ENCODE assay signal across 8 cellular contexts in the genomic region with DNA sequence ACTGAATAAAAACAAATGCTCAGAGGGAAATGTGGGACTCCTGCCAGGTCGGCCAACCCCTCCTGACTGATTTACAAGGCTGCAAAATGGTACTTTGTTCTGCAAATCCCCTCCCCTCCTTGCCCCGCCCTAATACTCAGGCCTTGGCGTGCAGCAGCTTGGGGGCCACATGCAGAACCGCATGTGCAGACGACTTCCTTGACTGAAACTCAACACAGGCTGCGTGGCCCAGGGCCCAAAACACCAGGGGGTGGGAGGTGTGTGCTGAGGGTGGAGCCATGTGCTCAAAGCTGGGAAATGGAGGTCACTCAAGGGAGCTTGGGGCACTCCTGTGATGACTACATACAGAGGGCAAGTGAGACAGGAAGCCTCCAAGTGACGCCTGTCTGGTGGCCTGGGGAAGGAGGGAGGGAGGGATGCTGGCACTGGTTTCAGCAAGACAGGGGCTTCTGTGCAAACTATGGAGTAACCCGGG.
A peak's percentile ranks its signal among the peaks of the same experiment; 100 is the strongest.
DNase-seq lines count a peak whose midpoint lies in the region; ATAC-seq and TF ChIP-seq lines count a peak whose summit lies in the region.

No MANE protein-coding gene starts in this region.

- POLR2A ChIA-PET in AG04450 (lab: Yijun Ruan, JAX), result interaction anchor here (1.2 kb wide), 1 partner anchor 48 kb away, joined by 4 read pairs; no protein-coding TSS in a partner anchor
- POLR2A ChIA-PET in OCI-LY7 (lab: Charles Lee), result interaction anchor here (0.8 kb wide), 1 partner anchor 1447 kb away, joined by 3 read pairs; no protein-coding TSS in a partner anchor
- POLR2A ChIA-PET in Caco-2 (lab: Charles Lee), result no interaction called here

- H4K20me1 ChIP-seq in GM23248 (ENCODE audit: insufficient read depth), result no peaks in the 10 kb centered on the region
- H4K20me1 ChIP-seq in OCI-LY7 (ENCODE audit: insufficient read depth, low read length), result peaks cover 7% of the 10 kb centered on the region

- H3K9ac ChIP-seq in GM23248 (peak overlapping the region; percentile 76), skeletal muscle tissue (ENCODE audit: low read depth in 1 of 3, low read length in 3 of 3) (peak overlapping the region; percentile 60 to 80 (median 74))

- intact Hi-C loops in OCI-LY7 (cut with micrococcal nuclease; ENCODE audit: unreplicated experiment) (no loop called here), left ventricle myocardium inferior (cut with micrococcal nuclease) (no loop called here), Caco-2 (cut with micrococcal nuclease; ENCODE audit: unreplicated experiment) (no loop called here)

- H3K4me1 ChIP-seq in GM23248 (ENCODE audit: insufficient read depth) (peaks cover 17% of the 10 kb centered on the region), OCI-LY7 (ENCODE audit: insufficient read depth, low read length, poor library complexity, severe bottlenecking) (peaks cover 16% of the 10 kb centered on the region), left ventricle myocardium inferior (peaks cover 84% of the 10 kb centered on the region), skeletal muscle tissue (ENCODE audit: control insufficient read depth in 3 of 3, insufficient read depth in 3 of 3, low read length in 3 of 3) (peaks cover 68 to 79% (median 73%) of the 10 kb centered on the region in 3 donors), Caco-2 (peaks cover 8% of the 10 kb centered on the region)

- no peaks in the 10 kb centered on the region for H3K9me3 Mint-ChIP-seq in activated naive CD8-positive, alpha-beta T cell (ENCODE audit: low read depth)
- H3K9me3 Mint-ChIP-seq in Caco-2 (ENCODE audit: unreplicated experiment), result no peaks in the 10 kb centered on the region

- H3K9me2 ChIP-seq in GM23248 (ENCODE audit: insufficient read depth) (no peaks in the 10 kb centered on the region), OCI-LY7 (ENCODE audit: insufficient read depth, low read length) (no peaks in the 10 kb centered on the region)

- H3K27ac ChIP-seq in AG04450 (ENCODE audit: low read depth, low read length), result peak overlapping the region; percentile 21
- H3K27ac ChIP-seq in GM23248, result peak overlapping the region; percentile 91
- H3K27ac ChIP-seq in OCI-LY7 (ENCODE audit: low read depth, low read length, poor library complexity, severe bottlenecking), result no peak overlapping the region
- peak overlapping the region; percentile 78 for H3K27ac ChIP-seq in left ventricle myocardium inferior (replicated peaks)
- peak overlapping the region; percentile 95 for H3K27ac ChIP-seq in skeletal muscle tissue (ENCODE audit: low read depth, low read length)

- no peak for DNase-seq in AG04450 (ENCODE audit: low read depth, low spot score)
- peak; percentile 83 for DNase-seq in GM23248
- DNase-seq in OCI-LY7 (ENCODE audit: low spot score), result peak; percentile 15
- peak; percentile 65 for DNase-seq in left ventricle myocardium inferior
- no peak for DNase-seq in Caco-2

- in situ Hi-C loops in GM23248 (cut with MboI), result no loop called here

- no peaks in the 10 kb centered on the region for H3K27me3 Mint-ChIP-seq in activated naive CD8-positive, alpha-beta T cell
- H3K27me3 Mint-ChIP-seq in Caco-2 (ENCODE audit: insufficient read depth, unreplicated experiment), result no peaks in the 10 kb centered on the region

- H2AFZ ChIP-seq in GM23248, result 0 out of 2 replicates have a peak overlapping the region, but pooled peaks have one; percentile 1
- H2AFZ ChIP-seq in OCI-LY7 (ENCODE audit: low read length), result no peak overlapping the region

- H3K4me3 ChIP-seq in AG04450 (ENCODE audit: low read depth, low read length) (no peak overlapping the region), GM23248 (no peak overlapping the region), OCI-LY7 (ENCODE audit: low read depth, low read length, poor library complexity, severe bottlenecking) (no peak overlapping the region), left ventricle myocardium inferior (peak overlapping the region; percentile 0), skeletal muscle tissue (ENCODE audit: low read length in 3 of 3) (peak overlapping the region; percentile 47 to 70 (median 58)), Caco-2 (ENCODE audit: low read depth, low read length) (no peak overlapping the region)

- H3F3A ChIP-seq in GM23248 (ENCODE audit: insufficient read depth), result peaks cover 5% of the 10 kb centered on the region

- H3K9me3 ChIP-seq in AG04450 (ENCODE audit: control insufficient read depth, insufficient read depth, low read length) (no peaks in the 10 kb centered on the region), GM23248 (ENCODE audit: low read depth) (no peaks in the 10 kb centered on the region), OCI-LY7 (ENCODE audit: low read length) (no peaks in the 10 kb centered on the region), left ventricle myocardium inferior (replicated peaks) (no peaks in the 10 kb centered on the region), skeletal muscle tissue (ENCODE audit: control insufficient read depth in 3 of 3, low read length in 3 of 3) (no peaks in the 10 kb centered on the region), Caco-2 (no peaks in the 10 kb centered on the region)

- H3K4me2 ChIP-seq in GM23248 (ENCODE audit: unreplicated experiment) (peak overlapping the region; percentile 34), OCI-LY7 (ENCODE audit: low read length) (no peak overlapping the region)

- H3K27me3 ChIP-seq in AG04450 (ENCODE audit: control insufficient read depth, insufficient read depth, low read length), result no peaks in the 10 kb centered on the region
- no peaks in the 10 kb centered on the region for H3K27me3 ChIP-seq in GM23248 (replicated peaks; ENCODE audit: insufficient read depth)
- H3K27me3 ChIP-seq in left ventricle myocardium inferior (ENCODE audit: low read depth), result no peaks in the 10 kb centered on the region
- no peaks in the 10 kb centered on the region for H3K27me3 ChIP-seq in skeletal muscle tissue (ENCODE audit: control insufficient read depth in 3 of 3, insufficient read depth in 3 of 3, low read length in 3 of 3)
- no peaks in the 10 kb centered on the region for H3K27me3 ChIP-seq in Caco-2 (replicated peaks; ENCODE audit: control insufficient read depth, insufficient read depth, low read length)

- H3K27ac Mint-ChIP-seq in activated naive CD8-positive, alpha-beta T cell, result peak overlapping the region; percentile 96
- no peak overlapping the region for H3K27ac Mint-ChIP-seq in Caco-2 (ENCODE audit: unreplicated experiment)

- CTCF ChIA-PET in AG04450 (lab: Charles Lee) (no interaction called here), OCI-LY7 (lab: Charles Lee; ENCODE audit: unreplicated experiment) (no interaction called here), Caco-2 (lab: Charles Lee) (interaction anchor here (0.5 kb wide), 1 partner anchor 235 kb away, joined by 3 read pairs; no protein-coding TSS in a partner anchor)

- H3K36me3 Mint-ChIP-seq in activated naive CD8-positive, alpha-beta T cell, result no peaks in the 10 kb centered on the region
- H3K36me3 Mint-ChIP-seq in Caco-2 (ENCODE audit: insufficient read depth, unreplicated experiment), result peaks cover 6% of the 10 kb centered on the region

- H3K79me2 ChIP-seq in GM23248 (ENCODE audit: insufficient read depth) (peaks cover 87% of the 10 kb centered on the region), OCI-LY7 (ENCODE audit: insufficient read depth, low read depth, low read length) (no peaks in the 10 kb centered on the region)

- H3K4me1 Mint-ChIP-seq in activated naive CD8-positive, alpha-beta T cell (ENCODE audit: low read depth), result peaks cover 92% of the 10 kb centered on the region
- peaks cover 7% of the 10 kb centered on the region for H3K4me1 Mint-ChIP-seq in Caco-2 (ENCODE audit: low read depth, unreplicated experiment)

- 20 to 22% methylated on average over 8 of the region's 8 CpGs for WGBS in GM23248 (ENCODE audit: low coverage in 1 of 2, low lambda C conversion rate in 2 of 2, missing lambda C conversion rate in 2 of 2), 2 experiments

- H3K36me3 ChIP-seq in GM23248 (ENCODE audit: low read depth) (no peaks in the 10 kb centered on the region), OCI-LY7 (ENCODE audit: insufficient read depth, low read length) (no peaks in the 10 kb centered on the region), left ventricle myocardium inferior (no peaks in the 10 kb centered on the region), skeletal muscle tissue (ENCODE audit: control insufficient read depth in 3 of 3, insufficient read depth in 3 of 3, low read length in 3 of 3) (no peaks in the 10 kb centered on the region), Caco-2 (ENCODE audit: control insufficient read depth, insufficient read depth, low read length) (no peaks in the 10 kb centered on the region; the same call in 1 of the 2 replicates)

- ATAC-seq in HG02678 (IDR thresholded peaks at IDR 0.05; ENCODE audit: unreplicated experiment), result no peak

- TF ChIP-seq CTCF in AG04450 (IDR thresholded peaks at IDR 0.05; ENCODE audit: low read depth, low read length) (no peak), OCI-LY7 (conservative IDR thresholded peaks at IDR 0.05; ENCODE audit: low read length) (no peak), left ventricle myocardium inferior (IDR thresholded peaks at IDR 0.05; ENCODE audit: borderline replicate concordance) (no peak), Caco-2 (IDR thresholded peaks at IDR 0.05; ENCODE audit: insufficient read depth in 1 of 2, low read depth in 1 of 2, low read length in 1 of 2, severe bottlenecking in 1 of 2, unreplicated experiment in 1 of 2) (no peak)

- peak overlapping the region; percentile 76 for H3K4me3 Mint-ChIP-seq in activated naive CD8-positive, alpha-beta T cell
- H3K4me3 Mint-ChIP-seq in Caco-2 (ENCODE audit: unreplicated experiment), result no peak overlapping the region

- BruUV-seq in OCI-LY7 (replicated peaks; lab: Mats Ljungman, UMichigan), result no TSS peak
- no TSS peak for BruUV-seq in Caco-2 (replicated peaks; lab: Mats Ljungman, UMichigan)

Comparison
In these comparisons a context has a peak if more than half of its experiments do, and no peak if none do; other contexts are left out.
1. DNase-seq: peak in GM23248 (single experiment), OCI-LY7 (single experiment) and left ventricle myocardium inferior (single experiment); none in AG04450 (single experiment) and Caco-2 (0 of 2).
2. H3K4me3 ChIP-seq: peak in left ventricle myocardium inferior (single experiment) and skeletal muscle tissue (3 of 3); none in AG04450 (single experiment), GM23248 (single experiment), OCI-LY7 (single experiment) and Caco-2 (single experiment).